8 cellular contexts compared by ENCODE assay signal in genomic region chr10:3780056-3780765, GRCh38. TPM values are rescaled to one million over a fixed set of nuclear protein-coding genes. Genes with fewer than 3 reads are reported as not detected.
DNase-seq lines count a peak whose midpoint lies in the region; ATAC-seq and TF ChIP-seq lines count a peak whose summit lies in the region.

No MANE protein-coding gene starts in this region.

- H3K9ac ChIP-seq in smooth muscle cell (ENCODE audit: low read depth) = peak overlapping the region; percentile 99

- peaks cover 76% of the 10 kb centered on the region for H4K20me1 ChIP-seq in smooth muscle cell (ENCODE audit: low read depth)

- peak; percentile 42 for DNase-seq in HCEC 1CT
- DNase-seq in activated naive CD4-positive, alpha-beta T cell treated with anti-CD3 and anti-CD28 coated beads, Interleukin-2, amount 10 ng/mL, durations not matched to agents 7 days and 5 days = no peak
- no peak for DNase-seq in glutamatergic neuron
- DNase-seq in smooth muscle cell (lab: John Stamatoyannopoulos, UW; ENCODE audit: unreplicated experiment) = no peak
- no peak for DNase-seq in SK-N-DZ (ENCODE audit: low spot score)
- no peak for DNase-seq in COLO829 (ENCODE audit: low spot score)
- no peak for DNase-seq in anterior cingulate cortex (lab: John Stamatoyannopoulos, UW)

- peak overlapping the region; percentile 99 for H3K27ac ChIP-seq in smooth muscle cell (ENCODE audit: low read depth)

- H3K79me2 ChIP-seq in smooth muscle cell (ENCODE audit: low read depth) = peaks cover 71% of the 10 kb centered on the region

- H3K9me3 ChIP-seq in smooth muscle cell (replicated peaks; ENCODE audit: low read depth) = no peaks in the 10 kb centered on the region

- CTCF ChIA-PET in activated naive CD4-positive, alpha-beta T cell treated with anti-CD3 and anti-CD28 coated beads, Interleukin-2, amount 10 ng/mL, durations not matched to agents 7 days and 5 days (lab: Charles Lee) = interaction anchor here (0.8 kb wide), 1 partner anchor 540 kb away, joined by 4 read pairs; no protein-coding TSS in a partner anchor

- peak overlapping the region; percentile 93 for H3K4me2 ChIP-seq in smooth muscle cell

- peaks cover 6% of the 10 kb centered on the region for H3K36me3 ChIP-seq in smooth muscle cell (ENCODE audit: low read depth)

- peaks cover 72% of the 10 kb centered on the region for H3K4me1 Mint-ChIP-seq in activated naive CD4-positive, alpha-beta T cell treated with anti-CD3 and anti-CD28 coated beads, Interleukin-2, amount 10 ng/mL, durations not matched to agents 7 days and 5 days
- H3K4me1 Mint-ChIP-seq in glutamatergic neuron (ENCODE audit: low read depth, unreplicated experiment) = peaks cover 39% of the 10 kb centered on the region

- H3F3A ChIP-seq in smooth muscle cell (ENCODE audit: low read depth) = peaks cover 76% of the 10 kb centered on the region

- H3K36me3 Mint-ChIP-seq in activated naive CD4-positive, alpha-beta T cell treated with anti-CD3 and anti-CD28 coated beads, Interleukin-2, amount 10 ng/mL, durations not matched to agents 7 days and 5 days = peaks cover 89% of the 10 kb centered on the region
- peaks cover 25% of the 10 kb centered on the region for H3K36me3 Mint-ChIP-seq in glutamatergic neuron (ENCODE audit: unreplicated experiment)

- H3K27me3 ChIP-seq in smooth muscle cell (ENCODE audit: low read depth) = no peaks in the 10 kb centered on the region

- 23% methylated on average over 17 of the region's 17 CpGs for WGBS in smooth muscle cell (ENCODE audit: low lambda C conversion rate)

- H3K27ac Mint-ChIP-seq in activated naive CD4-positive, alpha-beta T cell treated with anti-CD3 and anti-CD28 coated beads, Interleukin-2, amount 10 ng/mL, durations not matched to agents 7 days and 5 days = peak overlapping the region; percentile 96
- H3K27ac Mint-ChIP-seq in glutamatergic neuron (ENCODE audit: unreplicated experiment) = no peak overlapping the region

- peak overlapping the region; percentile 87 for H3K4me3 ChIP-seq in smooth muscle cell

- H3K4me3 Mint-ChIP-seq in activated naive CD4-positive, alpha-beta T cell treated with anti-CD3 and anti-CD28 coated beads, Interleukin-2, amount 10 ng/mL, durations not matched to agents 7 days and 5 days = peak overlapping the region; percentile 94
- peak overlapping the region; percentile 98 for H3K4me3 Mint-ChIP-seq in glutamatergic neuron (ENCODE audit: unreplicated experiment)

- ATAC-seq in HG03095 (IDR thresholded peaks at IDR 0.05; ENCODE audit: unreplicated experiment) = no peak

- H2AFZ ChIP-seq in smooth muscle cell (ENCODE audit: low read depth) = no peak overlapping the region

- no peaks in the 10 kb centered on the region for H3K9me3 Mint-ChIP-seq in activated naive CD4-positive, alpha-beta T cell treated with anti-CD3 and anti-CD28 coated beads, Interleukin-2, amount 10 ng/mL, durations not matched to agents 7 days and 5 days
- peaks cover 27% of the 10 kb centered on the region for H3K9me3 Mint-ChIP-seq in glutamatergic neuron (ENCODE audit: unreplicated experiment)

- peaks cover 4% of the 10 kb centered on the region for H3K27me3 Mint-ChIP-seq in activated naive CD4-positive, alpha-beta T cell treated with anti-CD3 and anti-CD28 coated beads, Interleukin-2, amount 10 ng/mL, durations not matched to agents 7 days and 5 days
- peaks cover 24% of the 10 kb centered on the region for H3K27me3 Mint-ChIP-seq in glutamatergic neuron (ENCODE audit: unreplicated experiment)

- no peak for TF ChIP-seq CTCF in glutamatergic neuron (IDR thresholded peaks at IDR 0.05; ENCODE audit: partially characterized antibody, unreplicated experiment)
- TF ChIP-seq CTCF in smooth muscle cell (IDR thresholded peaks at IDR 0.05; ENCODE audit: borderline replicate concordance, insufficient read depth, poor library complexity, severe bottlenecking) = no peak

- H3K4me1 ChIP-seq in smooth muscle cell (ENCODE audit: low read depth) = peaks cover 20% of the 10 kb centered on the region

RNA-seq across cellular contexts. Expression of gene KLF6, which starts 4.8 kb away (rescaled TPM):
- total RNA-seq in glutamatergic neuron (ENCODE audit: unreplicated experiment) (88.6 TPM), smooth muscle cell (171 and 198 TPM in 2 replicates)
- 519 and 728 TPM in 2 replicates for polyA plus RNA-seq in smooth muscle cell
- polyA plus RNA-seq in SK-N-DZ (2014; cell fraction: cytosol; rRNA removed) = 2.4 and 2.5 TPM in 2 replicates
- polyA plus RNA-seq in SK-N-DZ (2014; cell fraction: nucleus; rRNA removed) = 6.6 and 14.0 TPM in 2 replicates
